ENCODE assay signal across 12 cellular contexts in the genomic region with DNA sequence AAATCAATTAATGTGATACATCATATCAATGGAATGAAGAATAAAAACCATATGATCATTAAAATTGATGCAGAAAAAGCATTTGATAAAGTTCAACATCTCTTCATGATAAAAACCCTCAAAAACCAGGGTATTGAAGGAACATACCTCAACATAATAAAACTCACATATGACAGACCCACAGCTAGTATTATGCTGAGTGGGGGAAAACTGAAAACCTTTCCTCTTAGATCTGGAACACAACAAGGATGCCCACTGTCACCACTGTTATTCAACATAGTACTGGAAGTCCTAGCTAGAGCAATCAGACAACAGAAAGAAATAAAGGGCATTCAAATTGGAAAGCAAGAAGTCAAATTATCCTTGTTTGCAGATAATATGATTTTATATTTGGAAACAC. TPM values are rescaled to one million over a fixed set of nuclear protein-coding genes. Genes with fewer than 3 reads are reported as not detected.
"Had no signal": no experiment of that assay in that cellular context is flagged by ENCODE, and none has a peak within 500 bp of the region (broad histone marks: within the 10 kb centered on the region; RNA-seq: fewer than 3 reads in every experiment).

No MANE protein-coding gene starts in this region.

- H3K4me1 ChIP-seq: HAP-1 had no signal

- H3K27ac ChIP-seq: GM23248 had no signal

- FAIRE-seq: H1, H54 had no signal

- H3K9ac ChIP-seq: GM23248 had no signal

- ATAC-seq: GM23338, HCT116 had no signal

- H3K36me3 ChIP-seq: HAP-1 had no signal

- DNase-seq: GM23248, GOT3, H7, H9, HCEC 1CT, HFFc6 had no signal

- H2AFZ ChIP-seq: GM23248, GM23338 had no signal

- H3K4me2 ChIP-seq: GM23338 had no signal

- H3K4me3 ChIP-seq: GM23248, GM23338, HAP-1 had no signal

RNA-seq across cellular contexts. Expression of gene CCK, which starts 30.5 kb away (rescaled TPM):
- total RNA-seq: H4, HFFc6 had no signal
- polyA plus RNA-seq: GM23248 had no signal
